11 cellular contexts compared by ENCODE assay signal in genomic region chr1:89603651-89604413, GRCh38. TPM values are rescaled to one million over a fixed set of nuclear protein-coding genes. Genes with fewer than 3 reads are reported as not detected.
DNase-seq lines count a peak whose midpoint lies in the region; ATAC-seq and TF ChIP-seq lines count a peak whose summit lies in the region.
"Had no signal": no experiment of that assay in that cellular context is flagged by ENCODE, and none has a peak within 500 bp of the region (broad histone marks: within the 10 kb centered on the region; RNA-seq: fewer than 3 reads in every experiment).

No MANE protein-coding gene starts in this region.

- H3K9me3 ChIP-seq in suprapubic skin, result no peaks in the 10 kb centered on the region

- no peaks in the 10 kb centered on the region for H3K27me3 ChIP-seq in suprapubic skin

- peak overlapping the region; percentile 16 for H3K27ac ChIP-seq in suprapubic skin
- H3K27ac ChIP-seq: SK-N-MC had no signal

- H3K4me1 ChIP-seq in suprapubic skin, result peaks cover 18% of the 10 kb centered on the region

- peak; percentile 29 for ATAC-seq in left ventricle myocardium superior
- no peak for ATAC-seq in HG03520 (IDR thresholded peaks at IDR 0.05; ENCODE audit: unreplicated experiment)

- DNase-seq in left ventricle myocardium superior (no peak), cardiac septum (ENCODE audit: low spot score) (no peak), kidney glomerular epithelial cell (lab: John Stamatoyannopoulos, UW) (peak; percentile 3), suprapubic skin (ENCODE audit: low spot score in 2 of 2) (no peak), GM19238 (ENCODE audit: insufficient read length, low spot score) (no peak), NCI-H187 treated with DMSO at 0.1 percent for 48 hours (lab: John Stamatoyannopoulos, UW) (no peak)
- no peak for DNase-seq in activated T-helper 2 cell treated with anti-CD3 and anti-CD28 coated beads, Interferon-gamma antibody, Interleukin-2, Interleukin-4, amounts not matched to agents 10 μg/mL and 5 μg/mL and 100 μg/mL, durations not matched to agents 14 hours and 24 hours and 36 hours (ENCODE audit: low spot score)
- DNase-seq: anterior cingulate cortex, NCI-H2029 treated with DMSO at 0.1 percent for 48 hours had no signal

- intact Hi-C loops in left ventricle myocardium superior (cut with micrococcal nuclease), result loop anchor here (10.0 kb wide), 1 partner anchor 161 kb away; no protein-coding TSS in a partner anchor
- intact Hi-C loops in cardiac septum (cut with DNase I), result no loop called here
- intact Hi-C loops in activated T-helper 2 cell treated with anti-CD3 and anti-CD28 coated beads, Interferon-gamma antibody, Interleukin-2, Interleukin-4, amounts not matched to agents 10 μg/mL and 5 μg/mL and 100 μg/mL, durations not matched to agents 14 hours and 24 hours and 36 hours (cut with micrococcal nuclease), result loop anchor here (1.0 to 10.0 kb wide), 4 partner anchors 32 to 329 kb away; partner anchors contain the start of genes GBP5 and LRRC8B

- TF ChIP-seq CTCF in suprapubic skin (IDR thresholded peaks at IDR 0.05), result no peak

- peak overlapping the region; percentile 57 for H3K4me3 Mint-ChIP-seq in activated T-helper 2 cell treated with anti-CD3 and anti-CD28 coated beads, Interferon-gamma antibody, Interleukin-2, Interleukin-4, amounts not matched to agents 10 μg/mL and 5 μg/mL and 100 μg/mL, durations not matched to agents 14 hours and 24 hours and 36 hours (ENCODE audit: low read depth)

- no peak for TF ChIP-seq EP300 in suprapubic skin (IDR thresholded peaks at IDR 0.05)

- H3K4me3 ChIP-seq in suprapubic skin, result no peak overlapping the region
- H3K4me3 ChIP-seq: SK-N-MC had no signal

- peak overlapping the region; percentile 99 for H3K27ac Mint-ChIP-seq in activated T-helper 2 cell treated with anti-CD3 and anti-CD28 coated beads, Interferon-gamma antibody, Interleukin-2, Interleukin-4, amounts not matched to agents 10 μg/mL and 5 μg/mL and 100 μg/mL, durations not matched to agents 14 hours and 24 hours and 36 hours

- no peaks in the 10 kb centered on the region for H3K27me3 Mint-ChIP-seq in activated T-helper 2 cell treated with anti-CD3 and anti-CD28 coated beads, Interferon-gamma antibody, Interleukin-2, Interleukin-4, amounts not matched to agents 10 μg/mL and 5 μg/mL and 100 μg/mL, durations not matched to agents 14 hours and 24 hours and 36 hours (ENCODE audit: low read depth)

- H3K36me3 ChIP-seq in suprapubic skin, result no peaks in the 10 kb centered on the region

- peaks cover 31% of the 10 kb centered on the region for H3K36me3 Mint-ChIP-seq in activated T-helper 2 cell treated with anti-CD3 and anti-CD28 coated beads, Interferon-gamma antibody, Interleukin-2, Interleukin-4, amounts not matched to agents 10 μg/mL and 5 μg/mL and 100 μg/mL, durations not matched to agents 14 hours and 24 hours and 36 hours (ENCODE audit: low read depth)

- peaks cover 91% of the 10 kb centered on the region for H3K4me1 Mint-ChIP-seq in activated T-helper 2 cell treated with anti-CD3 and anti-CD28 coated beads, Interferon-gamma antibody, Interleukin-2, Interleukin-4, amounts not matched to agents 10 μg/mL and 5 μg/mL and 100 μg/mL, durations not matched to agents 14 hours and 24 hours and 36 hours (ENCODE audit: low read depth)

- no peak for TF ChIP-seq POLR2A in suprapubic skin (IDR thresholded peaks at IDR 0.05)

- H3K9me3 Mint-ChIP-seq in activated T-helper 2 cell treated with anti-CD3 and anti-CD28 coated beads, Interferon-gamma antibody, Interleukin-2, Interleukin-4, amounts not matched to agents 10 μg/mL and 5 μg/mL and 100 μg/mL, durations not matched to agents 14 hours and 24 hours and 36 hours, result no peaks in the 10 kb centered on the region

- WGBS in suprapubic skin, result 57% methylated on average over 4 of the region's 4 CpGs

RNA-seq across cellular contexts. Expression of gene LRRC8C, which starts 29.1 kb away (rescaled TPM):
- total RNA-seq in left ventricle myocardium superior, result 6.8 TPM
- 8.3 TPM for total RNA-seq in cardiac septum
- 56.1 and 56.5 TPM in 2 replicates for total RNA-seq in activated T-helper 2 cell treated with anti-CD3 and anti-CD28 coated beads, Interferon-gamma antibody, Interleukin-2, Interleukin-4, amounts not matched to agents 10 μg/mL and 5 μg/mL and 100 μg/mL, durations not matched to agents 14 hours and 24 hours and 36 hours
- 10 to 100 TPM in 1 of 4 donors, 1 to 10 TPM in 3; 6.2 to 10.4 (median 9.1) TPM for total RNA-seq in suprapubic skin
